In the genomic region with DNA sequence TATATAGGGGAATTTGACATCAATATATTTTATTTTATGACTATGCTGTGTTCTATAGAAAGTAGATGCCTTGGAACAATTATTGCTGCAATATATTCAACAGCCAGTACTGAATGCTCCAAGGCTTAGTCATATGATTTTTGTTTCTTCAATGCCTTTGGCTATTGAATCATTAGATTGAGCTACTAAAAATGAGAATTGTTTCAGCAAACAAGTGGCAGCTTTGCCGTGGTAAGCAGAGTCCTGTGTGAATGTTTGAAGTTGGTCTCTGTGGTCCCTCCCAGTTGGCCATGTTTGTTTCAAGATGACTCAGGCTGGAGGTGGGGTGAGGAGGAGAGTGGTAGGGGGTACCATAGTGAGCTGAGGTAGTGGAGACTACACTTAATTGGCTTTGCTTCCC, we compare ENCODE assay signal across 10 cellular contexts.
DNase-seq lines count a peak whose midpoint lies in the region; ATAC-seq, FAIRE-seq and TF ChIP-seq lines count a peak whose summit lies in the region.
"Had no signal": no experiment of that assay in that cellular context is flagged by ENCODE, and none has a peak within 500 bp of the region (broad histone marks: within the 10 kb centered on the region; RNA-seq: fewer than 3 reads in every experiment).

No MANE protein-coding gene starts in this region.

- no peak overlapping the region for H3K27ac Mint-ChIP-seq in naive thymus-derived CD4-positive, alpha-beta T cell
- H3K27ac Mint-ChIP-seq in type B pancreatic cell (no peak overlapping the region), endothelial cell (ENCODE audit: unreplicated experiment) (no peak overlapping the region)

- H2BK12ac ChIP-seq in trophoblast cell (ENCODE audit: low read length), result peak overlapping the region; percentile 74

- H3K9me1 ChIP-seq in endothelial cell of umbilical vein (replicated peaks; ENCODE audit: control insufficient read depth, extremely low read depth, insufficient read depth, low read length), result no peaks in the 10 kb centered on the region

- H3K4ac ChIP-seq in trophoblast cell (ENCODE audit: low read depth, low read length), result no peak overlapping the region

- H4K12ac ChIP-seq in trophoblast cell (ENCODE audit: low read depth, low read length), result no peak overlapping the region

- peak overlapping the region; percentile 38 for H3K4me2 ChIP-seq in endothelial cell of umbilical vein (ENCODE audit: insufficient read depth, low read length)
- H3K4me2 ChIP-seq in trophoblast cell (ENCODE audit: low read length), result no peak overlapping the region

- FAIRE-seq in RCC 7860 (lab: Jason Lieb, UNC), result no peak
- peak; percentile 57 for FAIRE-seq in endothelial cell of umbilical vein (lab: Jason Lieb, UNC)

- dilution Hi-C loops in endothelial cell of umbilical vein (cut with MboI; ENCODE audit: extremely low pct_ligation_motif_present, low sequenced_read_pairs), result no loop called here

- peaks cover 0 to 14% (median 2%) of the 10 kb centered on the region in 11 donors for H3K9me3 Mint-ChIP-seq in naive thymus-derived CD4-positive, alpha-beta T cell
- H3K9me3 Mint-ChIP-seq in type B pancreatic cell (peaks cover 14% of the 10 kb centered on the region), endothelial cell (ENCODE audit: unreplicated experiment) (no peaks in the 10 kb centered on the region)

- TF ChIP-seq CTCF in endothelial cell of umbilical vein (IDR thresholded peaks at IDR 0.05; ENCODE audit: extremely low read depth in 1 of 2, insufficient read depth in 1 of 2, low read depth in 1 of 2, low read length in 2 of 2), result no peak
- no peak for TF ChIP-seq CTCF in type B pancreatic cell (conservative IDR thresholded peaks at IDR 0.05)
- TF ChIP-seq CTCF in endothelial cell (IDR thresholded peaks at IDR 0.05; ENCODE audit: unreplicated experiment), result no peak

- no peak overlapping the region for H3K18ac ChIP-seq in trophoblast cell (ENCODE audit: low read length)

- H4K20me1 ChIP-seq in endothelial cell of umbilical vein (replicated peaks; ENCODE audit: control insufficient read depth, extremely low read depth, insufficient read depth, low read length), result no peaks in the 10 kb centered on the region

- H3K27ac ChIP-seq in endothelial cell of umbilical vein (ENCODE audit: insufficient read depth, low read depth, low read length) (peak overlapping the region; percentile 95), trophoblast cell (ENCODE audit: low read depth, low read length) (no peak overlapping the region)
- no peak overlapping the region for H3K27ac ChIP-seq in effector memory CD4-positive, alpha-beta T cell (ENCODE audit: insufficient read depth, low read length, poor library complexity, severe bottlenecking)
- H3K27ac ChIP-seq in naive thymus-derived CD4-positive, alpha-beta T cell (ENCODE audit: low read depth, low read length), result no peak overlapping the region

- no peak overlapping the region for H2AFZ ChIP-seq in endothelial cell of umbilical vein (ENCODE audit: low read depth, low read length)
- no peak overlapping the region for H2AFZ ChIP-seq in trophoblast cell (ENCODE audit: insufficient read depth, low read length, poor library complexity)

- H3K36me3 ChIP-seq in endothelial cell of umbilical vein (ENCODE audit: control insufficient read depth in 2 of 2, extremely low read depth in 1 of 2, insufficient read depth in 2 of 2, low read length in 2 of 2) (peaks cover 0 to 3% of the 10 kb centered on the region in 2 experiments), trophoblast cell (ENCODE audit: control insufficient read depth in 1 of 2, insufficient read depth in 2 of 2, low read length in 2 of 2) (peaks cover 2% of the 10 kb centered on the region in 2 experiments)
- no peaks in the 10 kb centered on the region for H3K36me3 ChIP-seq in effector memory CD4-positive, alpha-beta T cell (ENCODE audit: control insufficient read depth, insufficient read depth, low read length)
- H3K36me3 ChIP-seq in naive thymus-derived CD4-positive, alpha-beta T cell (ENCODE audit: control insufficient read depth in 2 of 3, insufficient read depth in 3 of 3, low read length in 3 of 3), result no peaks in the 10 kb centered on the region

- H3K4me1 Mint-ChIP-seq in naive thymus-derived CD4-positive, alpha-beta T cell, result peaks cover 0 to 27% (median 0%) of the 10 kb centered on the region in 7 donors
- peaks cover 6% of the 10 kb centered on the region for H3K4me1 Mint-ChIP-seq in type B pancreatic cell (ENCODE audit: unreplicated experiment)
- peaks cover 7% of the 10 kb centered on the region for H3K4me1 Mint-ChIP-seq in endothelial cell (ENCODE audit: unreplicated experiment)
- H3K4me1 Mint-ChIP-seq: neural crest cell had no signal

- ATAC-seq in naive thymus-derived CD4-positive, alpha-beta T cell, result no peak

- H3K4me3 ChIP-seq in endothelial cell of umbilical vein (replicated peaks in 1 of 3; ENCODE audit: insufficient read depth in 1 of 3, low read depth in 1 of 3, low read length in 3 of 3), result no peak overlapping the region
- no peak overlapping the region for H3K4me3 ChIP-seq in trophoblast cell (ENCODE audit: low read depth, low read length)
- no peak overlapping the region for H3K4me3 ChIP-seq in effector memory CD4-positive, alpha-beta T cell (ENCODE audit: insufficient read depth, low read depth, low read length, poor library complexity, severe bottlenecking)
- no peak overlapping the region for H3K4me3 ChIP-seq in naive thymus-derived CD4-positive, alpha-beta T cell (ENCODE audit: low read length)

- DNase-seq in GM04503 (ENCODE audit: low read depth), result peak; percentile 77
- DNase-seq in RCC 7860 (ENCODE audit: low spot score), result peak; percentile 50
- DNase-seq in endothelial cell of umbilical vein (ENCODE audit: low read depth, low spot score), result peak; percentile 49
- peak in 1 of 2 donors; percentile 80 for DNase-seq in trophoblast cell
- DNase-seq in effector memory CD4-positive, alpha-beta T cell, result no peak
- DNase-seq in naive thymus-derived CD4-positive, alpha-beta T cell, result no peak
- no peak for DNase-seq in type B pancreatic cell (ENCODE audit: extremely low spot score, unreplicated experiment)
- DNase-seq in endothelial cell (ENCODE audit: low spot score), result no peak
- DNase-seq: NCI-H1417 treated with DMSO at 0.1 percent for 48 hours had no signal

- no peak overlapping the region for H3K23ac ChIP-seq in trophoblast cell (ENCODE audit: low read length)

- no TSS peak for BruUV-seq in endothelial cell of umbilical vein (replicated peaks; lab: Mats Ljungman, UMichigan)

- POLR2A ChIA-PET in endothelial cell of umbilical vein (lab: Charles Lee), result interaction anchor here (1.8 kb wide), 1 partner anchor 199 kb away, joined by 9 read pairs; the partner anchor contains the start of gene EPAS1
- POLR2A ChIA-PET in naive thymus-derived CD4-positive, alpha-beta T cell (lab: Charles Lee), result no interaction called here

- H3K79me2 ChIP-seq in endothelial cell of umbilical vein (ENCODE audit: control insufficient read depth, insufficient read depth, low read length), result no peaks in the 10 kb centered on the region
- no peaks in the 10 kb centered on the region for H3K79me2 ChIP-seq in trophoblast cell (ENCODE audit: control insufficient read depth, insufficient read depth, low read length, poor library complexity)

- peak overlapping the region; percentile 25 for H2AK5ac ChIP-seq in trophoblast cell (ENCODE audit: low read length)

- no peak overlapping the region for H2BK5ac ChIP-seq in trophoblast cell (ENCODE audit: low read depth, low read length, poor library complexity)

- no peak for TF ChIP-seq POLR2A in endothelial cell of umbilical vein (IDR thresholded peaks at IDR 0.05; ENCODE audit: low read depth, low read length)

- H3K27me3 ChIP-seq in endothelial cell of umbilical vein (ENCODE audit: control insufficient read depth in 2 of 2, insufficient read depth in 2 of 2, low read length in 2 of 2) (no peaks in the 10 kb centered on the region), trophoblast cell (ENCODE audit: insufficient read depth, low read length) (no peaks in the 10 kb centered on the region)
- no peaks in the 10 kb centered on the region for H3K27me3 ChIP-seq in effector memory CD4-positive, alpha-beta T cell (replicated peaks; ENCODE audit: control insufficient read depth, insufficient read depth, low read length, poor library complexity, severe bottlenecking)
- no peaks in the 10 kb centered on the region for H3K27me3 ChIP-seq in naive thymus-derived CD4-positive, alpha-beta T cell (ENCODE audit: control insufficient read depth in 2 of 2, insufficient read depth in 2 of 2, low read length in 2 of 2)

- H2BK120ac ChIP-seq in trophoblast cell (ENCODE audit: insufficient read depth, low read length, poor library complexity), result peak overlapping the region; percentile 35

- CTCF ChIA-PET in endothelial cell of umbilical vein (lab: Charles Lee), result interaction anchor here (0.8 to 2.6 kb wide), 11 partner anchors 9 to 212 kb away, joined by 3 to 33 read pairs (median 4); no protein-coding TSS in a partner anchor
- CTCF ChIA-PET in naive thymus-derived CD4-positive, alpha-beta T cell (lab: Charles Lee), result no interaction called here

- intact Hi-C loops in endothelial cell of umbilical vein (cut with micrococcal nuclease), result loop anchor here (1.0 kb wide), 3 partner anchors 18 to 179 kb away; no protein-coding TSS in a partner anchor
- intact Hi-C loops in naive thymus-derived CD4-positive, alpha-beta T cell (cut with micrococcal nuclease), result no loop called here

- H3K9ac ChIP-seq in endothelial cell of umbilical vein (replicated peaks; ENCODE audit: extremely low read depth, insufficient read depth, low read length) (no peak overlapping the region), trophoblast cell (ENCODE audit: low read length) (no peak overlapping the region)

- H4K91ac ChIP-seq in trophoblast cell (ENCODE audit: low read depth, low read length), result no peak overlapping the region

- peak overlapping the region; percentile 34 for H3K14ac ChIP-seq in trophoblast cell (ENCODE audit: low read length)

- no CpG with 5 or more reads among the region's 1 CpG for WGBS in trophoblast cell (ENCODE audit: extremely low coverage, insufficient coverage, insufficient read length)

- peaks cover 4 to 48% (median 39%) of the 10 kb centered on the region in 5 donors for H3K36me3 Mint-ChIP-seq in naive thymus-derived CD4-positive, alpha-beta T cell
- H3K36me3 Mint-ChIP-seq in type B pancreatic cell (peaks cover 21% of the 10 kb centered on the region), endothelial cell (ENCODE audit: low read depth, unreplicated experiment) (peaks cover 18% of the 10 kb centered on the region)

- no peaks in the 10 kb centered on the region for H3K27me3 Mint-ChIP-seq in naive thymus-derived CD4-positive, alpha-beta T cell
- no peaks in the 10 kb centered on the region for H3K27me3 Mint-ChIP-seq in type B pancreatic cell
- H3K27me3 Mint-ChIP-seq in endothelial cell (ENCODE audit: unreplicated experiment), result no peaks in the 10 kb centered on the region

- H3K79me1 ChIP-seq in trophoblast cell (ENCODE audit: low read length), result peaks cover 7% of the 10 kb centered on the region

- H4K8ac ChIP-seq in trophoblast cell (ENCODE audit: low read depth, low read length), result no peak overlapping the region

- H3K4me1 ChIP-seq in endothelial cell of umbilical vein (ENCODE audit: control insufficient read depth, extremely low read depth, insufficient read depth, low read length) (peaks cover 17% of the 10 kb centered on the region), trophoblast cell (ENCODE audit: control insufficient read depth in 1 of 2, insufficient read depth in 2 of 2, low read length in 2 of 2) (peaks cover 2% of the 10 kb centered on the region in 2 experiments)
- no peaks in the 10 kb centered on the region for H3K4me1 ChIP-seq in effector memory CD4-positive, alpha-beta T cell (ENCODE audit: control insufficient read depth, insufficient read depth, low read length, poor library complexity, severe bottlenecking)
- no peaks in the 10 kb centered on the region for H3K4me1 ChIP-seq in naive thymus-derived CD4-positive, alpha-beta T cell (ENCODE audit: control insufficient read depth in 2 of 2, insufficient read depth in 2 of 2, low read length in 2 of 2)

- H3K9me3 ChIP-seq in endothelial cell of umbilical vein (replicated peaks; ENCODE audit: control insufficient read depth, insufficient read depth, low read length), result no peaks in the 10 kb centered on the region
- H3K9me3 ChIP-seq in trophoblast cell (ENCODE audit: insufficient read depth, low read depth, low read length), result peaks cover 1% of the 10 kb centered on the region
- no peaks in the 10 kb centered on the region for H3K9me3 ChIP-seq in effector memory CD4-positive, alpha-beta T cell (ENCODE audit: control insufficient read depth, low read length)
- H3K9me3 ChIP-seq in naive thymus-derived CD4-positive, alpha-beta T cell (ENCODE audit: control insufficient read depth in 2 of 3, low read length in 3 of 3), result no peaks in the 10 kb centered on the region

- H3K4me3 Mint-ChIP-seq in naive thymus-derived CD4-positive, alpha-beta T cell, result no peak overlapping the region
- H3K4me3 Mint-ChIP-seq in type B pancreatic cell (no peak overlapping the region), endothelial cell (ENCODE audit: unreplicated experiment) (no peak overlapping the region)
- H3K4me3 Mint-ChIP-seq: neural crest cell had no signal

Comparison
In these comparisons a context has a peak if more than half of its experiments do, and no peak if none do; other contexts are left out.
1. DNase-seq: peak in GM04503 (single experiment), RCC 7860 (single experiment) and endothelial cell of umbilical vein (single experiment); none in effector memory CD4-positive, alpha-beta T cell (0 of 3), naive thymus-derived CD4-positive, alpha-beta T cell (0 of 9), type B pancreatic cell (single experiment) and endothelial cell (single experiment).